In genomic region chr7:6576867-6577368, GRCh38 we compare ENCODE assay signal across 8 cellular contexts. TPM values are rescaled to one million over a fixed set of nuclear protein-coding genes. Genes with fewer than 3 reads are reported as not detected.
DNase-seq lines count a peak whose midpoint lies in the region; TF ChIP-seq lines count a peak whose summit lies in the region.
"Not testable (repeated sequence)": the region's sequence is repeated elsewhere in the genome, so short reads cannot be mapped to it uniquely, and the experiment has no call there.

No MANE protein-coding gene starts in this region.

- not testable (repeated sequence) for H2BK5ac ChIP-seq in H9 (ENCODE audit: insufficient read length, low read length)

- H3K14ac ChIP-seq in H9 (ENCODE audit: insufficient read depth, low read length) = not testable (repeated sequence)

- H3K4me2 ChIP-seq in H9 (ENCODE audit: insufficient read depth, insufficient read length, low read length) = peak overlapping the region; percentile 26
- H3K4me2 ChIP-seq in OCI-LY1 (ENCODE audit: low read length) = peak overlapping the region; percentile 62

- POLR2A ChIA-PET in AG04449 (lab: Yijun Ruan, JAX) = interaction anchor here (4.1 kb wide), 1 partner anchor 13 kb away, joined by 21 read pairs; the partner anchor contains the start of gene INTS15

- H2BK120ac ChIP-seq in H9 (ENCODE audit: low read depth, low read length, poor library complexity, severe bottlenecking) = not testable (repeated sequence)

- not testable (repeated sequence) for H3T11ph ChIP-seq in H9 (ENCODE audit: low read length)

- H3K23ac ChIP-seq in H9 (ENCODE audit: insufficient read length, low read depth, low read length) = not testable (repeated sequence)

- DNase-seq in AG04449 (ENCODE audit: low read depth, low spot score); H9; activated T-cell treated with anti-CD3 and anti-CD28 coated beads, Interleukin-2, amount 50 U/mL, for 24 hours; colonic mucosa; right atrium auricular region (ENCODE audit: low spot score); spleen: not testable (repeated sequence)
- peak; percentile 19 for DNase-seq in myocyte (ENCODE audit: low read depth)

- TF ChIP-seq POLR2A in spleen (IDR thresholded peaks at IDR 0.05) = not testable (repeated sequence)

- not testable (repeated sequence) for H4K91ac ChIP-seq in H9 (ENCODE audit: insufficient read length, low read depth, low read length)

- not testable (repeated sequence) for H2BK20ac ChIP-seq in H9 (ENCODE audit: low read depth, low read length, poor library complexity, severe bottlenecking)

- H3K27ac Mint-ChIP-seq in H9 = not testable (repeated sequence)
- H3K27ac Mint-ChIP-seq in activated T-cell treated with anti-CD3 and anti-CD28 coated beads, Interleukin-2, amount 50 U/mL, for 24 hours = peak overlapping the region; percentile 74

- H3K4me3 ChIP-seq in AG04449 (ENCODE audit: low read depth, low read length) (peak overlapping the region; percentile 74), OCI-LY1 (ENCODE audit: low read depth, low read length, poor library complexity, severe bottlenecking) (peak overlapping the region; percentile 76), colonic mucosa (peak overlapping the region; percentile 61), right atrium auricular region (peak overlapping the region; percentile 64 to 66), spleen (peak overlapping the region; percentile 26 to 84 (median 56))

- not testable (repeated sequence) for H3K4ac ChIP-seq in H9 (ENCODE audit: low read depth, low read length)

- H4K20me1 ChIP-seq in H9 (ENCODE audit: control insufficient read depth, insufficient read depth, insufficient read length); OCI-LY1 (ENCODE audit: insufficient read depth, low read length): not testable (repeated sequence)

- H3K79me1 ChIP-seq in H9 (ENCODE audit: insufficient read depth, low read depth, low read length, poor library complexity, severe bottlenecking) = not testable (repeated sequence)

- not testable (repeated sequence) for H3K9ac ChIP-seq in H9 (ENCODE audit: extremely low read depth, insufficient read length, low read length)
- peak overlapping the region; percentile 38; the same call in 1 of the 2 replicates for H3K9ac ChIP-seq in OCI-LY1 (ENCODE audit: low read length)
- peak overlapping the region; percentile 76 to 78 for H3K9ac ChIP-seq in colonic mucosa (ENCODE audit: low read depth in 2 of 2, low read length in 2 of 2)

- H3K36me3 Mint-ChIP-seq in H9 (ENCODE audit: insufficient read depth in 1 of 3, low read depth in 3 of 3) = peaks cover 10 to 32% (median 24%) of the 10 kb centered on the region in 3 experiments; a peak in 6 of 7 replicates
- peaks cover 29% of the 10 kb centered on the region for H3K36me3 Mint-ChIP-seq in activated T-cell treated with anti-CD3 and anti-CD28 coated beads, Interleukin-2, amount 50 U/mL, for 24 hours (ENCODE audit: low read depth)

- H3K9me3 ChIP-seq in H9 (ENCODE audit: control insufficient read depth, low read depth, low read length); OCI-LY1 (ENCODE audit: low read length); colonic mucosa; right atrium auricular region; spleen: not testable (repeated sequence)

- not testable (repeated sequence) for H3K79me2 ChIP-seq in H9 (ENCODE audit: insufficient read depth, low read length); OCI-LY1 (ENCODE audit: insufficient read depth, low read length)

- peak overlapping the region; percentile 80 to 87; a peak in 4 of 5 replicates for H3K4me3 Mint-ChIP-seq in H9
- peak overlapping the region; percentile 84 for H3K4me3 Mint-ChIP-seq in activated T-cell treated with anti-CD3 and anti-CD28 coated beads, Interleukin-2, amount 50 U/mL, for 24 hours

- H3K23me2 ChIP-seq in H9 (ENCODE audit: insufficient read length, low read depth, low read length, poor library complexity, severe bottlenecking) = not testable (repeated sequence)

- not testable (repeated sequence) for H3K56ac ChIP-seq in H9 (ENCODE audit: insufficient read length, low read depth, low read length)

- not testable (repeated sequence) for H3K27me3 ChIP-seq in H9 (ENCODE audit: insufficient read depth, low read length); OCI-LY1 (ENCODE audit: insufficient read depth, low read length); colonic mucosa; right atrium auricular region; spleen (replicated peaks in 1 of 7)

- CTCF ChIA-PET in AG04449 (lab: Yijun Ruan, JAX) = interaction anchor here (0.7 to 6.3 kb wide), 6 partner anchors 13 to 61 kb away, joined by 3 to 63 read pairs (median 7); partner anchors contain the start of gene INTS15

- H3K9me3 Mint-ChIP-seq in H9; activated T-cell treated with anti-CD3 and anti-CD28 coated beads, Interleukin-2, amount 50 U/mL, for 24 hours: not testable (repeated sequence)

- not testable (repeated sequence) for H3F3A ChIP-seq in OCI-LY1 (ENCODE audit: insufficient read depth, low read length)

- H3K36me3 ChIP-seq in OCI-LY1 (ENCODE audit: insufficient read depth, low read length) (peaks cover 20% of the 10 kb centered on the region), right atrium auricular region (peaks cover 11% of the 10 kb centered on the region), spleen (peaks cover 0 to 29% (median 18%) of the 10 kb centered on the region in 6 donors)
- H3K36me3 ChIP-seq in colonic mucosa = not testable (repeated sequence)

- H3K27ac ChIP-seq in H9 (ENCODE audit: insufficient read length, low read depth, low read length); OCI-LY1 (ENCODE audit: low read depth, low read length, poor library complexity, severe bottlenecking): not testable (repeated sequence)
- H3K27ac ChIP-seq in colonic mucosa (peak overlapping the region; percentile 80), right atrium auricular region (peak overlapping the region; percentile 91 to 92), spleen (peak overlapping the region; percentile 89 to 98 (median 92))

- H2AK5ac ChIP-seq in H9 (ENCODE audit: insufficient read length, low read length) = not testable (repeated sequence)

- H4K8ac ChIP-seq in H9 (replicated peaks; ENCODE audit: insufficient read length, low read depth, low read length) = not testable (repeated sequence)

- H4K5ac ChIP-seq in H9 (ENCODE audit: insufficient read length, low read depth, low read length) = not testable (repeated sequence)

- H3K4me1 Mint-ChIP-seq in H9 = not testable (repeated sequence)
- H3K4me1 Mint-ChIP-seq in activated T-cell treated with anti-CD3 and anti-CD28 coated beads, Interleukin-2, amount 50 U/mL, for 24 hours (ENCODE audit: low read depth) = peaks cover 34% of the 10 kb centered on the region

- not testable (repeated sequence) for H3K9me2 ChIP-seq in OCI-LY1 (ENCODE audit: low read depth, low read length)

- intact Hi-C loops in colonic mucosa (cut with DNase I); spleen (cut with DNase I; ENCODE audit: low total_unique reads): not testable (repeated sequence)

- H2BK12ac ChIP-seq in H9 (ENCODE audit: insufficient read length, low read depth, low read length) = not testable (repeated sequence)

- WGBS in H9 (ENCODE audit: extremely low coverage, insufficient read length, low lambda C conversion rate) = no CpG with 5 or more reads among the region's 14 CpGs
- WGBS in spleen, 5 donors = 6 to 16% (median 7%) methylated on average over 13 to 14 of the region's 14 CpGs

- H2BK15ac ChIP-seq in H9 (ENCODE audit: low read depth, low read length) = not testable (repeated sequence)

- not testable (repeated sequence) for TF ChIP-seq CTCF in AG04449 (IDR thresholded peaks at IDR 0.05; ENCODE audit: insufficient read depth, low read length, missing control alignments); H9 (conservative IDR thresholded peaks at IDR 0.05); OCI-LY1 (IDR thresholded peaks at IDR 0.05; ENCODE audit: low read length); colonic mucosa (IDR thresholded peaks at IDR 0.05); right atrium auricular region (IDR thresholded peaks at IDR 0.05); spleen (IDR thresholded peaks at IDR 0.05 in 8 of 11, conservative IDR thresholded peaks at IDR 0.05 in 3 of 11)

- not testable (repeated sequence) for H3K4me1 ChIP-seq in H9 (ENCODE audit: insufficient read depth, low read length); colonic mucosa; right atrium auricular region
- H3K4me1 ChIP-seq in OCI-LY1 (ENCODE audit: insufficient read depth, low read length, severe bottlenecking) = peaks cover 24% of the 10 kb centered on the region
- H3K4me1 ChIP-seq in spleen = peaks cover 0 to 35% (median 16%) of the 10 kb centered on the region in 6 donors

- H3K18ac ChIP-seq in H9 (ENCODE audit: insufficient read length, low read depth, low read length) = not testable (repeated sequence)

- not testable (repeated sequence) for H3K27me3 Mint-ChIP-seq in H9 (ENCODE audit: low read depth); activated T-cell treated with anti-CD3 and anti-CD28 coated beads, Interleukin-2, amount 50 U/mL, for 24 hours

- not testable (repeated sequence) for H2AFZ ChIP-seq in H9 (ENCODE audit: low read length); OCI-LY1 (ENCODE audit: low read length)

RNA-seq across cellular contexts. Expression of gene ZDHHC4, which starts 0.3 kb away (rescaled TPM):
- 58.9 and 62.0 TPM in 2 replicates for total RNA-seq in H9 (2021)
- total RNA-seq in colonic mucosa = 10 to 100 TPM; 34.8 to 40.1 TPM
- 10 to 100 TPM; 37.5 to 48.4 TPM for total RNA-seq in right atrium auricular region
- total RNA-seq in myocyte = 84.3 and 103 TPM in 2 replicates
- 84.0 TPM for polyA plus RNA-seq in myocyte (2012)
- total RNA-seq in spleen = 10 to 100 TPM; 30.9 to 46.4 (median 40.4) TPM
- polyA plus RNA-seq in spleen = 10 to 100 TPM; 26.6 to 37.2 (median 32.3) TPM

RNA-seq across cellular contexts. Expression of gene INTS15, which starts 12.9 kb away (rescaled TPM):
- total RNA-seq in H9 (2021) (41.9 and 42.9 TPM in 2 replicates), colonic mucosa (10 to 100 TPM; 16.9 to 26.8 TPM), right atrium auricular region (10 to 100 TPM; 12.5 to 19.5 TPM), myocyte (26.2 and 33.3 TPM in 2 replicates), spleen (10 to 100 TPM; 29.8 to 43.9 (median 37.8) TPM)
- polyA plus RNA-seq in myocyte (2012) = 25.8 TPM
- polyA plus RNA-seq in spleen = 10 to 100 TPM; 14.3 to 31.5 (median 27.2) TPM

RNA-seq across cellular contexts. Expression of gene GRID2IP, which starts 25.7 kb away (rescaled TPM):
- 1.7 TPM in 2 replicates for total RNA-seq in H9 (2021)
- total RNA-seq in colonic mucosa = under 1 TPM; 0.37 to 0.45 TPM
- total RNA-seq in right atrium auricular region = under 1 TPM in 1 of 2 donors, not detected in 1; 0.28 TPM
- 0.27 TPM in 1 of 2 replicates, not detected in the other for total RNA-seq in myocyte
- not detected for polyA plus RNA-seq in myocyte (2012)
- total RNA-seq in spleen = 1 to 10 TPM in 1 of 7 donors, under 1 TPM in 5, not detected in 1; 0.23 to 1.0 (median 0.33) TPM
- under 1 TPM in 2 of 3 donors, not detected in 1; 0.08 to 0.16 TPM for polyA plus RNA-seq in spleen

RNA-seq across cellular contexts. Expression of gene ZNF853, which starts 38.5 kb away (rescaled TPM):
- 9.3 and 9.6 TPM in 2 replicates for total RNA-seq in H9 (2021)
- total RNA-seq in colonic mucosa = 1 to 10 TPM in 1 of 2 donors, under 1 TPM in 1; 0.91 to 2.2 TPM
- 10 to 100 TPM; 13.3 to 25.2 TPM for total RNA-seq in right atrium auricular region
- total RNA-seq in myocyte = 1.0 and 1.9 TPM in 2 replicates
- 4.7 TPM for polyA plus RNA-seq in myocyte (2012)
- total RNA-seq in spleen = 10 to 100 TPM in 1 of 7 donors, 1 to 10 TPM in 6; 3.7 to 10.1 (median 5.8) TPM
- polyA plus RNA-seq in spleen = 1 to 10 TPM; 1.3 to 2.3 (median 1.5) TPM
